10 cellular contexts compared by ENCODE assay signal in the genomic region with DNA sequence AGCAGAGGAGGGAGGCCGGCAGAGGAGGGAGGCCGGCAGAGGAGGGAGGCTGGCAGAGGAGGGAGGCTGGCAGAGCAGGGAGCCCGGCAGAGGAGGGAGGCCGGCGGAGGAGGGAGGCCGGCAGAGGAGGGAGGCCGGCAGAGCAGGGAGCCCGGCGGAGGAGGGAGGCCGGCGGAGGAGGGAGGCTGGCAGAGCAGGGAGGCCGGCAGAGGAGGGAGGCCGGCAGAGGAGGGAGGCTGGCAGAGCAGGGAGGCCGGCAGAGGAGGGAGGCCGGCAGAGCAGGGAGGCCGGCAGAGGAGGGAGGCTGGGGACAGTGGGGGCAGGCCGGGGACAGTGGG. TPM values are rescaled to one million over a fixed set of nuclear protein-coding genes. Genes with fewer than 3 reads are reported as not detected.
"Had no signal": no experiment of that assay in that cellular context is flagged by ENCODE, and none has a peak within 500 bp of the region (broad histone marks: within the 10 kb centered on the region; RNA-seq: fewer than 3 reads in every experiment).

No MANE protein-coding gene starts in this region.

RNA-seq across cellular contexts. Expression of a gene that starts 17.9 kb away (rescaled TPM):
- total RNA-seq: activated CD4-positive, alpha-beta T cell treated with anti-CD3 and anti-CD28 coated beads, Interleukin-2, amount 10 ng/mL, durations not matched to agents 24 days and 14 days; dorsolateral prefrontal cortex; esophagus mucosa; fibroblast of villous mesenchyme; left colon; lung microvascular endothelial cell; mucosa of gallbladder; SK-MEL-5; thyroid gland had no signal

RNA-seq across cellular contexts. Expression of a gene that starts 20.9 kb away (rescaled TPM):
- total RNA-seq: fibroblast of villous mesenchyme, lung microvascular endothelial cell, SK-MEL-5 had no signal

RNA-seq across cellular contexts. Expression of a gene that starts 35.0 kb away (rescaled TPM):
- total RNA-seq: activated CD4-positive, alpha-beta T cell treated with anti-CD3 and anti-CD28 coated beads, Interleukin-2, amount 10 ng/mL, durations not matched to agents 24 days and 14 days; fibroblast of villous mesenchyme; lung microvascular endothelial cell; SK-MEL-5; thyroid gland had no signal

RNA-seq across cellular contexts. Expression of a gene that starts 39.0 kb away (rescaled TPM):
- total RNA-seq: activated CD4-positive, alpha-beta T cell treated with anti-CD3 and anti-CD28 coated beads, Interleukin-2, amount 10 ng/mL, durations not matched to agents 24 days and 14 days; activated naive CD8-positive, alpha-beta T cell treated with anti-CD3 and anti-CD28 coated beads for 36 hours; fibroblast of villous mesenchyme; lung microvascular endothelial cell; SK-MEL-5; thyroid gland had no signal

RNA-seq across cellular contexts. Expression of a gene that starts 45.7 kb away (rescaled TPM):
- total RNA-seq: fibroblast of villous mesenchyme, lung microvascular endothelial cell, SK-MEL-5 had no signal
